ENCODE assay signal across 19 cellular contexts in genomic region chr7:127821146-127821545, GRCh38.
DNase-seq lines count a peak whose midpoint lies in the region; ATAC-seq and TF ChIP-seq lines count a peak whose summit lies in the region.
"Had no signal": no experiment of that assay in that cellular context is flagged by ENCODE, and none has a peak within 500 bp of the region (broad histone marks: within the 10 kb centered on the region; RNA-seq: fewer than 3 reads in every experiment).

No MANE protein-coding gene starts in this region.

- H3K4me1 ChIP-seq in OCI-LY3 (ENCODE audit: low read length) (peaks cover 42% of the 10 kb centered on the region), vagina (peaks cover 16% of the 10 kb centered on the region)

- no peaks in the 10 kb centered on the region for H3K9me3 Mint-ChIP-seq in natural killer cell
- H3K9me3 Mint-ChIP-seq: activated naive CD8-positive, alpha-beta T cell treated with anti-CD3 and anti-CD28 coated beads, Interleukin-2, amount 10 ng/mL, durations not matched to agents 7 days and 5 days had no signal

- no peak for TF ChIP-seq RAD21 in neural cell (conservative IDR thresholded peaks at IDR 0.05)

- no peak overlapping the region for H3K9ac ChIP-seq in OCI-LY3 (ENCODE audit: low read length)
- no peak overlapping the region for H3K9ac ChIP-seq in neural cell (ENCODE audit: low read length)
- H3K9ac ChIP-seq: GM23248 had no signal

- no peak overlapping the region for H3K4me3 Mint-ChIP-seq in natural killer cell
- H3K4me3 Mint-ChIP-seq: activated naive CD8-positive, alpha-beta T cell treated with anti-CD3 and anti-CD28 coated beads, Interleukin-2, amount 10 ng/mL, durations not matched to agents 7 days and 5 days had no signal

- H3K4me3 ChIP-seq in OCI-LY3 (ENCODE audit: low read length) (no peak overlapping the region), neural cell (ENCODE audit: low read length) (peak overlapping the region; percentile 26), vagina (no peak overlapping the region)
- H3K4me3 ChIP-seq: gastrocnemius medialis, GM23248, tibial artery had no signal

- H2AFZ ChIP-seq in OCI-LY3 (ENCODE audit: low read depth, low read length) (no peak overlapping the region), neural cell (ENCODE audit: low read depth, low read length) (no peak overlapping the region)
- H2AFZ ChIP-seq: GM23248 had no signal

- intact Hi-C loops in natural killer cell (cut with micrococcal nuclease) (no loop called here), vagina (cut with DNase I) (loop anchor here (10.0 kb wide), 1 partner anchor 1304 kb away; no protein-coding TSS in a partner anchor)

- ATAC-seq in GM18498 (IDR thresholded peaks at IDR 0.05; ENCODE audit: unreplicated experiment) (no peak), natural killer cell (no peak)
- ATAC-seq: gastrocnemius medialis had no signal

- peaks cover 76% of the 10 kb centered on the region for H3K79me2 ChIP-seq in OCI-LY3 (ENCODE audit: low read length)
- H3K79me2 ChIP-seq in neural cell (replicated peaks; ENCODE audit: insufficient read depth, low read length), result no peaks in the 10 kb centered on the region

- H3K9me3 ChIP-seq in OCI-LY3 (ENCODE audit: insufficient read depth, low read length) (no peaks in the 10 kb centered on the region), neural cell (ENCODE audit: low read length) (no peaks in the 10 kb centered on the region), vagina (no peaks in the 10 kb centered on the region)
- H3K9me3 ChIP-seq: gastrocnemius medialis, tibial artery had no signal

- no peaks in the 10 kb centered on the region for H3K9me2 ChIP-seq in neural cell (ENCODE audit: insufficient read depth, low read length)

- TF ChIP-seq EP300 in neural cell (conservative IDR thresholded peaks at IDR 0.05; ENCODE audit: poor library complexity, severe bottlenecking), result no peak

- H3F3A ChIP-seq in neural cell (ENCODE audit: insufficient read depth, low read length, poor library complexity, severe bottlenecking), result peaks cover 6% of the 10 kb centered on the region

- H3K4me1 Mint-ChIP-seq in natural killer cell, result peaks cover 37 to 44% of the 10 kb centered on the region in 2 donors

- TF ChIP-seq CTCF in OCI-LY3 (IDR thresholded peaks at IDR 0.05; ENCODE audit: low read depth, low read length) (no peak), neural cell (IDR thresholded peaks at IDR 0.05; ENCODE audit: poor library complexity, severe bottlenecking) (no peak), natural killer cell (IDR thresholded peaks at IDR 0.05) (no peak), vagina (IDR thresholded peaks at IDR 0.05) (no peak)

- H4K20me1 ChIP-seq in OCI-LY3 (ENCODE audit: insufficient read depth, low read length) (peaks cover 66% of the 10 kb centered on the region), neural cell (ENCODE audit: insufficient read depth) (no peaks in the 10 kb centered on the region)

- peaks cover 6% of the 10 kb centered on the region for H3K36me3 ChIP-seq in OCI-LY3 (replicated peaks; ENCODE audit: low read depth, low read length)
- H3K36me3 ChIP-seq in neural cell (ENCODE audit: insufficient read depth, low read length), result no peaks in the 10 kb centered on the region
- H3K36me3 ChIP-seq in vagina, result no peaks in the 10 kb centered on the region
- H3K36me3 ChIP-seq: gastrocnemius medialis, tibial artery had no signal

- in situ Hi-C loops in Caki2 (cut with HindIII; ENCODE audit: low pct_unique_long_range_greater_than_20kb, low sequenced_read_pairs), result no loop called here

- 0 out of 2 replicates have a peak overlapping the region, but pooled peaks have one; percentile 38 for H3K27ac ChIP-seq in OCI-LY3 (ENCODE audit: low read length)
- no peak overlapping the region for H3K27ac ChIP-seq in neural cell (ENCODE audit: low read length)
- no peak overlapping the region for H3K27ac ChIP-seq in vagina
- H3K27ac ChIP-seq: gastrocnemius medialis, GM23248, tibial artery had no signal

- H3K27ac Mint-ChIP-seq in natural killer cell, result no peak overlapping the region
- H3K27ac Mint-ChIP-seq: activated naive CD8-positive, alpha-beta T cell treated with anti-CD3 and anti-CD28 coated beads, Interleukin-2, amount 10 ng/mL, durations not matched to agents 7 days and 5 days had no signal

- H3K4me2 ChIP-seq in OCI-LY3 (ENCODE audit: low read length), result no peak overlapping the region
- no peak overlapping the region for H3K4me2 ChIP-seq in neural cell (ENCODE audit: low read length)

- H3K27me3 ChIP-seq in OCI-LY3 (ENCODE audit: low read depth, low read length), result no peaks in the 10 kb centered on the region
- H3K27me3 ChIP-seq in neural cell (ENCODE audit: insufficient read depth, low read depth, low read length), result no peaks in the 10 kb centered on the region
- no peaks in the 10 kb centered on the region for H3K27me3 ChIP-seq in vagina
- H3K27me3 ChIP-seq: gastrocnemius medialis, tibial artery had no signal

- H3K27me3 Mint-ChIP-seq in natural killer cell (ENCODE audit: low read depth in 2 of 2), result no peaks in the 10 kb centered on the region
- H3K27me3 Mint-ChIP-seq: activated naive CD8-positive, alpha-beta T cell treated with anti-CD3 and anti-CD28 coated beads, Interleukin-2, amount 10 ng/mL, durations not matched to agents 7 days and 5 days had no signal

- H3K36me3 Mint-ChIP-seq in natural killer cell, result no peaks in the 10 kb centered on the region

- no peak for TF ChIP-seq POLR2A in vagina (IDR thresholded peaks at IDR 0.05)

- DNase-seq in Caki2 (ENCODE audit: low read depth) (peak; percentile 33), dermis microvascular lymphatic vessel endothelial cell (ENCODE audit: low read depth in 2 of 2) (peak; percentile 24 to 52), natural killer cell (no peak), vagina (ENCODE audit: extremely low spot score in 2 of 2) (no peak)
- DNase-seq in stimulated activated CD4-positive, alpha-beta T cell treated with anti-CD3 and anti-CD28 coated beads, Interleukin-12 subunit alpha, Interleukin-12 subunit beta, amount 100 ng/mL, for 4 hours, result no peak
- DNase-seq: activated naive CD8-positive, alpha-beta T cell treated with anti-CD3 and anti-CD28 coated beads, Interleukin-2, amount 10 ng/mL, durations not matched to agents 7 days and 5 days; activated T-cell treated with anti-CD3 and anti-CD28 coated beads, Interleukin-2, amount 50 U/mL, for 48 hours; gastrocnemius medialis; GM23248; NCI-H1092; NCI-H2081 treated with DMSO at 0.1 percent for 48 hours; NCI-H524 treated with DMSO at 0.1 percent for 48 hours; occipital lobe; Right ventricle myocardium superior; T-helper 1 cell; tibial artery had no signal

TF ChIP-seq in neural cell, 6 proteins besides CTCF, POLR2A, EP300 and RAD21:
- no peak for TF ChIP-seq EZH2 (IDR thresholded peaks at IDR 0.05; ENCODE audit: borderline replicate concordance, insufficient read depth, low read length, poor library complexity, severe bottlenecking)
- TF ChIP-seq MXI1 (conservative IDR thresholded peaks at IDR 0.05; ENCODE audit: poor library complexity, severe bottlenecking), result no peak
- no peak for TF ChIP-seq TAF1 (IDR thresholded peaks at IDR 0.05; ENCODE audit: low read depth)
- no peak for TF ChIP-seq REST (IDR thresholded peaks at IDR 0.05; ENCODE audit: borderline replicate concordance)
- TF ChIP-seq SMC3 (conservative IDR thresholded peaks at IDR 0.05; ENCODE audit: poor library complexity), result no peak
- TF ChIP-seq POLR2AphosphoS5 (IDR thresholded peaks at IDR 0.05), result no peak

Comparison
In these comparisons a context has a peak if more than half of its experiments do, and no peak if none do; other contexts are left out.
1. DNase-seq: peak in Caki2 (single experiment) and dermis microvascular lymphatic vessel endothelial cell (2 of 2); none in natural killer cell (single experiment), stimulated activated CD4-positive, alpha-beta T cell treated with anti-CD3 and anti-CD28 coated beads, Interleukin-12 subunit alpha, Interleukin-12 subunit beta, amount 100 ng/mL, for 4 hours (single experiment) and vagina (0 of 2).